ENCODE assay signal across 1 cellular context in the genomic region with DNA sequence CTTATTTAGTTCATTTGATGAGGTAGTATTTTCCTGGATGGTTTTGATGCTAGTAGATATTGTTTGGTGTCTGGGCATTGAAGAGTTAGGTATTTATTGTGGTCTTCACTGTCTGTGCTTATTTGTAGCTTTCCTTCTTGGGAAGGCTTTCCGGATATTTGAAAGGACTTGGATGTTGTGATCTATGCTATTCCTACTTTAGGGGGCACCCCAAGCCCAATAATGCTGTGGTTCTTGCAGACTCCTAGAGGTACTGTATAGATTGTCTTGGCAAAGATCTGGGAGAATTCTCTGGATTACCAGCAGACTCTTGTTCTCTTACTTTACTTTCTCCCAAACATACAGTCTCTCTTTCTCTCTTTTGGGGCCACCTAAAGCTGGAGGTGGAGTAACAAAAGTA.
TF ChIP-seq lines count a peak whose summit lies in the region.

No MANE protein-coding gene starts in this region.

TF ChIP-seq in GM23338, 12 proteins besides CTCF, POLR2A, EP300 and RAD21 (continued from another document):
- TF ChIP-seq ZNF462 (CRISPR knock-in tag; IDR thresholded peaks at IDR 0.05) = no peak
- TF ChIP-seq ZNF331 (CRISPR knock-in tag; IDR thresholded peaks at IDR 0.05; ENCODE audit: low read depth) = no peak
TF ChIP-seq in GM23338: peak in this region for 0.
